1 cellular context compared by ENCODE assay signal in genomic region chr21:45227735-45228134, GRCh38.
TF ChIP-seq lines count a peak whose summit lies in the region.

No MANE protein-coding gene starts in this region.

TF ChIP-seq in A549, 52 proteins besides CTCF, POLR2A, EP300 and RAD21 (continued from another document):
- TF ChIP-seq CHD2 (IDR thresholded peaks at IDR 0.05; ENCODE audit: low read length, partially characterized antibody) (no peak), HES2 (IDR thresholded peaks at IDR 0.05) (no peak), ZSCAN20 (CRISPR knock-in tag; IDR thresholded peaks at IDR 0.05) (no peak), ZC3H11A (IDR thresholded peaks at IDR 0.05) (no peak), JUN (IDR thresholded peaks at IDR 0.05) (no peak), PBX3 (IDR thresholded peaks at IDR 0.05) (no peak), MAX (IDR thresholded peaks at IDR 0.05) (no peak), ZNF302 (CRISPR knock-in tag; IDR thresholded peaks at IDR 0.05) (no peak), PHF8 (IDR thresholded peaks at IDR 0.05; ENCODE audit: borderline replicate concordance, low read depth) (no peak)
